In the genomic region with DNA sequence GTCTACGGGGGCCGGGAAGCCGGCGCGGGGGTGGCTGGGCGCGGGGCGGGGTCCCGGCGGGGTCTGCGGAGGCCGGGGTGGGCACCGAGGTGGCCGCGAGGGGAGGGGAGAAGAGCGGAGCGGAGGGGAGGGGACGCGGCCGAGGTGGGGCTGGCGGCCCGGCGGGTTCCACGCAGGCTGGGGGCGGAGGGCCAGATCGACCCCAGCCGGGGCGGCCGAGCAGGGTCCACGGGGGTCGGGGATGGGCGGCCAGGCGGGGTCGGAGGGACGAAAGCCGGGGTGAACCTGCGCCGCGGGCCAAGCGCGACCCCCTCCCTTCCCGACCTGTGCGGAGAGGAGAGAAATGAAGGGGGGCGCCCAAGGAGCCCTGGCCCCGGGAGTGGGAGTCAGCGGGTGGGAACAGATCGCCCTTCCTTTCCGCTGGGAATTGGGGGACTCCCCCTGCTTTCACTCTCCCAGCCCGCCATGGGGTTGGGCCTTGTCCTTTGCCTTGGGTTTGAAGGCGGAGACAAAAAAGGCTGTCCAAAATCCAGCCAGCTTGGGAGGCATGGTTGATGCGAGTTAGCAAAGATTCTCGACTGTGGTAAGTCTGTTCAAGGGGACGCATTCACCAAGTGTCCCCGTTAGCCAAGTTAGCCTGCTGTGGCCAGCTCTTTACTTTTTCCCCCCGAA, we compare ENCODE assay signal across 8 cellular contexts.
DNase-seq lines count a peak whose midpoint lies in the region; ATAC-seq and TF ChIP-seq lines count a peak whose summit lies in the region.

No MANE protein-coding gene starts in this region.

- ATAC-seq in HG03045 (IDR thresholded peaks at IDR 0.05; ENCODE audit: unreplicated experiment) (peak; percentile 27), HG03175 (IDR thresholded peaks at IDR 0.05; ENCODE audit: unreplicated experiment) (no peak)

- in situ Hi-C loops in ACHN (cut with HindIII; ENCODE audit: low pct_ligation_motif_present, low pct_unique_long_range_greater_than_20kb, low sequenced_read_pairs), result no loop called here
- in situ Hi-C loops in GM13977 (cut with MboI; ENCODE audit: low pct_unique_long_range_greater_than_20kb, low sequenced_read_pairs, unreplicated experiment), result no loop called here

- peak overlapping the region; percentile 75 for H3K27ac ChIP-seq in layer of hippocampus (ENCODE audit: low read depth, low read length)

- TF ChIP-seq CTCF in GM13977 (IDR thresholded peaks at IDR 0.05; ENCODE audit: extremely low read depth, insufficient read depth, missing control alignments), result no peak

- no peaks in the 10 kb centered on the region for H3K27me3 ChIP-seq in layer of hippocampus (ENCODE audit: control insufficient read depth, insufficient read depth, low read length)

- DNase-seq in ACHN (peak; percentile 76), GM13977 (ENCODE audit: low spot score) (peak; percentile 54), SW480 (ENCODE audit: low spot score) (peak; percentile 28), dedifferentiated amniotic fluid mesenchymal stem cell (ENCODE audit: extremely low spot score) (peak; percentile 47)
- DNase-seq in stimulated activated CD4-positive, alpha-beta T cell treated with anti-CD3 and anti-CD28 coated beads, Interleukin-12 subunit alpha, Interleukin-12 subunit beta, amount 100 ng/mL, for 4 hours, result peak; percentile 24

Comparison
In these comparisons a context has a peak if more than half of its experiments do, and no peak if none do; other contexts are left out.
1. DNase-seq: peak in every context shown above with its lines; median percentile 76 in ACHN; 54 in GM13977; 47 in dedifferentiated amniotic fluid mesenchymal stem cell; 28 in SW480; 24 in stimulated activated CD4-positive, alpha-beta T cell treated with anti-CD3 and anti-CD28 coated beads, Interleukin-12 subunit alpha, Interleukin-12 subunit beta, amount 100 ng/mL, for 4 hours.